Comparison of ENCODE assay signal across 19 cellular contexts in the genomic region with DNA sequence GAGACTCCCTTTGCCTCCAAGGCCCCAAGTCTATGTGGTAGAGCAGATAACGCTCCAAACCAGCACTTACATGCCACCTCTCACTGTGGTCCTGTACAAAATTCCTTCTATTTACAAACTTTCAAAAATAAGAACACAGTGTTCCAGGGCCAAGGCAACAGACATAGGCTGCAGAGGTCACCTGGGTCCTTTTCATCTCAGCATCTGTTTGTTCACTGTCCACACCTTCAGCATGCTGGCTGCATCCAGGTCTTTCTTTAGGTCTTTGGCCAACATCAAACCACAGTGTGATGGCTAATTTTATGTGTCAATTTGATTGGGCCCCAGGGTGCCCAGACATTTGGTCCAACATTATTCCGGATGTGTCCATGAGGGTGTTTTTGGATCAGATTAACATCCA. TPM values are rescaled to one million over a fixed set of nuclear protein-coding genes. Genes with fewer than 3 reads are reported as not detected.
DNase-seq lines count a peak whose midpoint lies in the region; ATAC-seq and TF ChIP-seq lines count a peak whose summit lies in the region.
"Had no signal": no experiment of that assay in that cellular context is flagged by ENCODE, and none has a peak within 500 bp of the region (broad histone marks: within the 10 kb centered on the region; RNA-seq: fewer than 3 reads in every experiment).

No MANE protein-coding gene starts in this region.

- H3K4me1 Mint-ChIP-seq in activated CD4-positive, alpha-beta T cell treated with anti-CD3 and anti-CD28 coated beads, Interleukin-2, amount 10 ng/mL, durations not matched to agents 24 days and 14 days, result peaks cover 2% of the 10 kb centered on the region
- H3K4me1 Mint-ChIP-seq in activated CD4-positive, alpha-beta T cell treated with anti-CD3 and anti-CD28 coated beads, Interleukin-2, amount 10 ng/mL, durations not matched to agents 7 days and 5 days, result no peaks in the 10 kb centered on the region
- peaks cover 64% of the 10 kb centered on the region for H3K4me1 Mint-ChIP-seq in osteocyte (ENCODE audit: unreplicated experiment)

- H3K4me3 Mint-ChIP-seq in activated CD4-positive, alpha-beta T cell treated with anti-CD3 and anti-CD28 coated beads, Interleukin-2, amount 10 ng/mL, durations not matched to agents 24 days and 14 days, result no peak overlapping the region
- no peak overlapping the region for H3K4me3 Mint-ChIP-seq in activated CD4-positive, alpha-beta T cell treated with anti-CD3 and anti-CD28 coated beads, Interleukin-2, amount 10 ng/mL, durations not matched to agents 7 days and 5 days
- H3K4me3 Mint-ChIP-seq in osteocyte (ENCODE audit: unreplicated experiment), result no peak overlapping the region
- H3K4me3 Mint-ChIP-seq: CD4-positive, alpha-beta T cell had no signal

- DNase-seq in activated CD4-positive, alpha-beta T cell treated with anti-CD3 and anti-CD28 coated beads, Interleukin-2, amount 10 ng/mL, durations not matched to agents 24 days and 14 days, result peak; percentile 16
- no peak for DNase-seq in activated CD4-positive, alpha-beta T cell treated with anti-CD3 and anti-CD28 coated beads, Interleukin-2, amount 10 ng/mL, durations not matched to agents 7 days and 5 days
- DNase-seq in esophagus muscularis mucosa (ENCODE audit: extremely low spot score) (peak; percentile 88), osteocyte (ENCODE audit: extremely low spot score, unreplicated experiment) (no peak)
- DNase-seq in effector memory CD4-positive, alpha-beta T cell, result no peak
- DNase-seq: AML-193; CD4-positive, alpha-beta T cell; DMS153; DMS79; GDM1; GM23248; IMR-90 had no signal

- peaks cover 9 to 33% (median 12%) of the 10 kb centered on the region in 4 donors for H3K4me1 ChIP-seq in esophagus muscularis mucosa
- H3K4me1 ChIP-seq in subcutaneous abdominal adipose tissue (ENCODE audit: control insufficient read depth in 5 of 5, insufficient read depth in 5 of 5, low read length in 5 of 5), result peaks cover 0 to 45% (median 39%) of the 10 kb centered on the region in 5 donors
- no peaks in the 10 kb centered on the region for H3K4me1 ChIP-seq in effector memory CD4-positive, alpha-beta T cell (ENCODE audit: control insufficient read depth, insufficient read depth, low read length, poor library complexity, severe bottlenecking)
- H3K4me1 ChIP-seq: HAP-1 had no signal

- H3K36me3 ChIP-seq in esophagus muscularis mucosa (no peaks in the 10 kb centered on the region), subcutaneous abdominal adipose tissue (ENCODE audit: control insufficient read depth in 5 of 5, insufficient read depth in 5 of 5, low read length in 5 of 5) (no peaks in the 10 kb centered on the region)
- no peaks in the 10 kb centered on the region for H3K36me3 ChIP-seq in effector memory CD4-positive, alpha-beta T cell (ENCODE audit: control insufficient read depth, insufficient read depth, low read length)
- H3K36me3 ChIP-seq: HAP-1 had no signal

- no peaks in the 10 kb centered on the region for H3K9me3 ChIP-seq in esophagus muscularis mucosa
- H3K9me3 ChIP-seq in subcutaneous abdominal adipose tissue (ENCODE audit: control insufficient read depth in 5 of 5, low read length in 5 of 5), result no peaks in the 10 kb centered on the region
- H3K9me3 ChIP-seq in effector memory CD4-positive, alpha-beta T cell (ENCODE audit: control insufficient read depth, low read length), result no peaks in the 10 kb centered on the region
- H3K9me3 ChIP-seq: A549, HAP-1 had no signal

- H3K27me3 ChIP-seq in esophagus muscularis mucosa, result no peaks in the 10 kb centered on the region
- H3K27me3 ChIP-seq in subcutaneous abdominal adipose tissue (ENCODE audit: control insufficient read depth in 5 of 5, insufficient read depth in 4 of 5, low read length in 5 of 5), result no peaks in the 10 kb centered on the region
- H3K27me3 ChIP-seq in effector memory CD4-positive, alpha-beta T cell (replicated peaks; ENCODE audit: control insufficient read depth, insufficient read depth, low read length, poor library complexity, severe bottlenecking), result no peaks in the 10 kb centered on the region

- WGBS in esophagus muscularis mucosa, result 94% methylated on average over 2 of the region's 2 CpGs

- H3K4me3 ChIP-seq in esophagus muscularis mucosa (no peak overlapping the region), subcutaneous abdominal adipose tissue (ENCODE audit: low read depth in 1 of 5, low read length in 5 of 5) (no peak overlapping the region)
- H3K4me3 ChIP-seq in effector memory CD4-positive, alpha-beta T cell (ENCODE audit: insufficient read depth, low read depth, low read length, poor library complexity, severe bottlenecking), result no peak overlapping the region
- H3K4me3 ChIP-seq: A549, GM23248, HAP-1 had no signal

- peak overlapping the region in 1 of 5 donors; percentile 22 for H3K9ac ChIP-seq in subcutaneous abdominal adipose tissue (ENCODE audit: low read length in 5 of 5)
- H3K9ac ChIP-seq: GM23248 had no signal

- H3K9me3 Mint-ChIP-seq in activated CD4-positive, alpha-beta T cell treated with anti-CD3 and anti-CD28 coated beads, Interleukin-2, amount 10 ng/mL, durations not matched to agents 24 days and 14 days, result no peaks in the 10 kb centered on the region
- H3K9me3 Mint-ChIP-seq in activated CD4-positive, alpha-beta T cell treated with anti-CD3 and anti-CD28 coated beads, Interleukin-2, amount 10 ng/mL, durations not matched to agents 7 days and 5 days, result no peaks in the 10 kb centered on the region
- H3K9me3 Mint-ChIP-seq in osteocyte (ENCODE audit: unreplicated experiment), result no peaks in the 10 kb centered on the region
- H3K9me3 Mint-ChIP-seq: CD4-positive, alpha-beta T cell had no signal

- H3K36me3 Mint-ChIP-seq in activated CD4-positive, alpha-beta T cell treated with anti-CD3 and anti-CD28 coated beads, Interleukin-2, amount 10 ng/mL, durations not matched to agents 24 days and 14 days (ENCODE audit: low read depth), result no peaks in the 10 kb centered on the region
- H3K36me3 Mint-ChIP-seq in activated CD4-positive, alpha-beta T cell treated with anti-CD3 and anti-CD28 coated beads, Interleukin-2, amount 10 ng/mL, durations not matched to agents 7 days and 5 days (ENCODE audit: low read depth), result no peaks in the 10 kb centered on the region
- H3K36me3 Mint-ChIP-seq in osteocyte (ENCODE audit: unreplicated experiment), result no peaks in the 10 kb centered on the region

- H3K27ac ChIP-seq in esophagus muscularis mucosa (replicated peaks in 1 of 4) (no peak overlapping the region), subcutaneous abdominal adipose tissue (ENCODE audit: low read depth, low read length) (peak overlapping the region; percentile 54)
- no peak overlapping the region for H3K27ac ChIP-seq in effector memory CD4-positive, alpha-beta T cell (ENCODE audit: insufficient read depth, low read length, poor library complexity, severe bottlenecking)
- H3K27ac ChIP-seq: 22Rv1, C4-2B, GM23248, HL-60 had no signal

- no peak for TF ChIP-seq CTCF in esophagus muscularis mucosa (IDR thresholded peaks at IDR 0.05)
- no peak for TF ChIP-seq CTCF in osteocyte (IDR thresholded peaks at IDR 0.05)

- TF ChIP-seq EP300 in esophagus muscularis mucosa (IDR thresholded peaks at IDR 0.05), result no peak

- intact Hi-C loops in activated CD4-positive, alpha-beta T cell treated with anti-CD3 and anti-CD28 coated beads, Interleukin-2, amount 10 ng/mL, durations not matched to agents 24 days and 14 days (cut with micrococcal nuclease), result no loop called here
- intact Hi-C loops in esophagus muscularis mucosa (cut with DNase I), result no loop called here

- CTCF ChIA-PET in activated CD4-positive, alpha-beta T cell treated with anti-CD3 and anti-CD28 coated beads, Interleukin-2, amount 10 ng/mL, durations not matched to agents 7 days and 5 days (lab: Charles Lee), result no interaction called here

- H3K27me3 Mint-ChIP-seq in activated CD4-positive, alpha-beta T cell treated with anti-CD3 and anti-CD28 coated beads, Interleukin-2, amount 10 ng/mL, durations not matched to agents 24 days and 14 days, result no peaks in the 10 kb centered on the region
- H3K27me3 Mint-ChIP-seq in activated CD4-positive, alpha-beta T cell treated with anti-CD3 and anti-CD28 coated beads, Interleukin-2, amount 10 ng/mL, durations not matched to agents 7 days and 5 days, result no peaks in the 10 kb centered on the region
- no peaks in the 10 kb centered on the region for H3K27me3 Mint-ChIP-seq in osteocyte (ENCODE audit: unreplicated experiment)
- H3K27me3 Mint-ChIP-seq: CD4-positive, alpha-beta T cell had no signal

- H3K27ac Mint-ChIP-seq in activated CD4-positive, alpha-beta T cell treated with anti-CD3 and anti-CD28 coated beads, Interleukin-2, amount 10 ng/mL, durations not matched to agents 24 days and 14 days, result no peak overlapping the region
- no peak overlapping the region for H3K27ac Mint-ChIP-seq in activated CD4-positive, alpha-beta T cell treated with anti-CD3 and anti-CD28 coated beads, Interleukin-2, amount 10 ng/mL, durations not matched to agents 7 days and 5 days
- peak overlapping the region; percentile 95 for H3K27ac Mint-ChIP-seq in osteocyte (ENCODE audit: unreplicated experiment)
- H3K27ac Mint-ChIP-seq: CD4-positive, alpha-beta T cell had no signal

- POLR2A ChIA-PET in activated CD4-positive, alpha-beta T cell treated with anti-CD3 and anti-CD28 coated beads, Interleukin-2, amount 10 ng/mL, durations not matched to agents 7 days and 5 days (lab: Charles Lee), result no interaction called here

- no peak for TF ChIP-seq POLR2A in esophagus muscularis mucosa (IDR thresholded peaks at IDR 0.05; ENCODE audit: low read depth)

- ATAC-seq in HG03520 (IDR thresholded peaks at IDR 0.05; ENCODE audit: unreplicated experiment), result no peak
- ATAC-seq: A549 had no signal

RNA-seq across cellular contexts. Expression of gene INO80C, which starts 20.0 kb away (rescaled TPM):
- 34.7 and 37.6 TPM in 2 replicates for total RNA-seq in activated CD4-positive, alpha-beta T cell treated with anti-CD3 and anti-CD28 coated beads, Interleukin-2, amount 10 ng/mL, durations not matched to agents 24 days and 14 days
- total RNA-seq in activated CD4-positive, alpha-beta T cell treated with anti-CD3 and anti-CD28 coated beads, Interleukin-2, amount 10 ng/mL, durations not matched to agents 7 days and 5 days, result 10 to 100 TPM; 18.9 to 22.0 TPM
- 10 to 100 TPM in 2 of 4 donors, 1 to 10 TPM in 2; 4.0 to 19.5 (median 8.8) TPM for total RNA-seq in esophagus muscularis mucosa
- total RNA-seq in osteocyte, result 27.1 and 30.2 TPM in 2 replicates

Comparison
In these comparisons a context has a peak if more than half of its experiments do, and no peak if none do; other contexts are left out.
1. DNase-seq: peak in activated CD4-positive, alpha-beta T cell treated with anti-CD3 and anti-CD28 coated beads, Interleukin-2, amount 10 ng/mL, durations not matched to agents 24 days and 14 days (single experiment) and esophagus muscularis mucosa (single experiment); none in activated CD4-positive, alpha-beta T cell treated with anti-CD3 and anti-CD28 coated beads, Interleukin-2, amount 10 ng/mL, durations not matched to agents 7 days and 5 days (single experiment), osteocyte (single experiment) and effector memory CD4-positive, alpha-beta T cell (0 of 3).